Comparison of ENCODE assay signal across 14 cellular contexts in the genomic region with DNA sequence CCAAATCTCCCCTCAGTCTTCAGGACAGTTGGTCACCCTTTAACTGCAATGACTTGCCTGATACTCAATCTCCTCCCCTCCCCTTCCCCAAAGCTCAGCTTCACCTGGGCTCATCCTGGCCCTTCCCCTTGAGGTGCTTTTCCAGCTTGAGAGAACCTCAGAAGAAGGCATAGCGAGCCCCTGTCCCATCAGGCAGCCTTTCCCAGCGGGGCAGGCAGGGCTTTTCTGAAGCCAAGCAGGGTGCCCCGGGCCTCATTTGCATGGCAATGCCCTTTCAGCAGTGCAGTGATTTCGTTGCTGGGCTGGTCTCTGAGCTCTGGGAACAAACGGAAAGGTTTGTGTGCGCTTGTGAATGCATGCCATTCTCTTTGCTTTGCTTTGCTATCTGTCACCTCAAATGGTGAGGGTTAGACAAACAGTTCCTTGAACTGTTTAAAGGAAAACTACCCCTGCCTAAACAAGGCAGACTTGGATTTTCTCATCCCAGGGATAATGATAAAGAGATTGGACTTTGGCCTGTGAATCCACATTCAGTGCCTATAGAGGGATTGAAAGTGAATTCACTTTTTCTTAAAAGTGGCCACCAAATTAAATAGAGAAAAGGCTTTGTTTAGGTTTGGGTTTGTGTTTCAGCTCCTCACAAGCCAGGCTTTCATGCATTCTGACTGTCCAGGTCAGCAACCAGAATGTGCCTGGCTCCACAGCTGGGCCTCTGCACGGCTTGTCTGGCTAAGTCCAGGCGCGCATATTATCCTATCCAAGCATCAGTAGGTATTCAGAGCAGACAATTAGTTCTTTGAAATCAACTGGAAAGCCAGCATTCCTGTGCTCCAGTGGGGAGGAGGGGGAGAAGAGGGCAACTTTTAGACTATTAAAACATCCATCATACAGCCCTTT.
DNase-seq lines count a peak whose midpoint lies in the region; FAIRE-seq and TF ChIP-seq lines count a peak whose summit lies in the region.
"Had no signal": no experiment of that assay in that cellular context is flagged by ENCODE, and none has a peak within 500 bp of the region (broad histone marks: within the 10 kb centered on the region; RNA-seq: fewer than 3 reads in every experiment).

No MANE protein-coding gene starts in this region.

- H3K27me3 ChIP-seq in brain microvascular endothelial cell (replicated peaks): no peaks in the 10 kb centered on the region
- H3K27me3 ChIP-seq: tibial nerve had no signal

- no peak for FAIRE-seq in GM12892 (lab: Jason Lieb, UNC)

- DNase-seq in DMS 273 (lab: John Stamatoyannopoulos, UW; ENCODE audit: unreplicated experiment): peak; percentile 22
- no peak for DNase-seq in DMS 273 treated with DMSO at 0.1 percent for 48 hours (lab: John Stamatoyannopoulos, UW)
- peak; percentile 24 for DNase-seq in brain microvascular endothelial cell
- peak; percentile 13 for DNase-seq in kidney tubule cell (ENCODE audit: low spot score)
- peak; percentile 85 for DNase-seq in retina
- DNase-seq in activated CD4-positive, CD25-positive, alpha-beta regulatory T cell (lab: John Stamatoyannopoulos, UW): no peak
- no peak for DNase-seq in GM12892 (ENCODE audit: insufficient read length)
- DNase-seq in NCI-H187 treated with DMSO at 0.1 percent for 48 hours (lab: John Stamatoyannopoulos, UW): no peak
- DNase-seq: effector CD8-positive, alpha-beta T cell; MV-4-11; NCI-H446 treated with DMSO at 0.1 percent for 48 hours had no signal

- TF ChIP-seq CTCF in brain microvascular endothelial cell (IDR thresholded peaks at IDR 0.05; ENCODE audit: low read depth, low read length, missing control alignments): no peak

- TF ChIP-seq POLR2A in GM12892 (IDR thresholded peaks at IDR 0.05; ENCODE audit: low read depth, low read length): no peak

- no peak overlapping the region for H3K27ac ChIP-seq in brain microvascular endothelial cell
- H3K27ac ChIP-seq: 22Rv1, RWPE1, tibial nerve had no signal

- no peaks in the 10 kb centered on the region for H3K36me3 ChIP-seq in brain microvascular endothelial cell (replicated peaks)
- H3K36me3 ChIP-seq: tibial nerve had no signal

- in situ Hi-C loops in brain microvascular endothelial cell (cut with HindIII; ENCODE audit: low pct_ligation_motif_present, low sequenced_read_pairs): no loop called here

- no peak overlapping the region for H3K4me3 ChIP-seq in brain microvascular endothelial cell (ENCODE audit: low read depth, low read length)
- H3K4me3 ChIP-seq: tibial nerve had no signal

Comparison
In these comparisons a context has a peak if more than half of its experiments do, and no peak if none do; other contexts are left out.
1. DNase-seq: peak in DMS 273 (single experiment), brain microvascular endothelial cell (single experiment), kidney tubule cell (single experiment) and retina (single experiment); none in DMS 273 treated with DMSO at 0.1 percent for 48 hours (single experiment), activated CD4-positive, CD25-positive, alpha-beta regulatory T cell (0 of 4), GM12892 (single experiment) and NCI-H187 treated with DMSO at 0.1 percent for 48 hours (single experiment).